Comparison of ENCODE assay signal across 8 cellular contexts in the genomic region with DNA sequence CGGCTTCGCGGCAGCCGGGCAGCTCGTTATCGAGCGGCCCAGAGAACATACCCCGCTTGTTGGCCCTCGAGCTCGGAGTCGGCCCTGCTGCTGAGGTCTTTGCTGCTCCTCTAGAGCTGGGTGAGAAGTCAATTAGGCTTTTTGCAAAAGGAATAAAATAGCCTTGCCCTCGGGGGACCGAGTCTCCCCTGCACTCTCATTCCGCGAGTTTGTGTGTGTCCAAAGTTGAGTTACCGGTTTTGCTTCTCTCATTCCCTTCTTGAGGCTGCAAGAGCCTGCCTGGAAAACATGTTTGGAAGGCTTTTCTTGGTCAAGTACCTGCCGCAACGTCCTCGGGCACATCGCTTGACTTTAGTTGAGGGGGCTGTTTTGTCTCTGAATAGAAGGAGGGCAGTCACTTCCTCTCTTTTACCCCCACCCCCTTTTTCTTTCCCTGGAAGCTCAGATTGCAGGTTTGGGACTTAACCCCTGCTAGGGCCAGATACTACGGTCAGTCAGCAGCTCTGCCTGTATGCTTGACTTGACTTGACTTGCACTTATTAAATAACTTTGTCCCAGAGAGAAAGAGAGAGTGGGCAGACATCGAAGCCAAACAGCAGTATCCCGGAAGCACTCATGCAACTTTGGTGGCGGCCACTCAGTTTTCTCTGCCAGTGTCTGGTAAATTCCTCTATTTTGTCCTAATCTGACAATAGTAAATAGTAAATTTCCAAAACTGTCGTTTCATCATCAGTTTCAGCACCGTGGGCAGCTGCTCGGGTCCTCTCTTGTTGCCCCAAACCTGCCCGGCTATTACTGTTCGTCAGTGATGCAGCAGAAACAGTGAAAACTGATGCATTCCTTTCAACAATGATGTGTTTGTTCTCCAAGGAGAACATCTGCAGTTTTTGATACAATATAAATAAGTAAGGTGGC. TPM values are rescaled to one million over a fixed set of nuclear protein-coding genes. Genes with fewer than 3 reads are reported as not detected.
DNase-seq lines count a peak whose midpoint lies in the region; ATAC-seq and TF ChIP-seq lines count a peak whose summit lies in the region.

No MANE protein-coding gene starts in this region.

- CTCF ChIA-PET in activated naive CD4-positive, alpha-beta T cell treated with anti-CD3 and anti-CD28 coated beads for 36 hours (lab: Charles Lee), result interaction anchor here (0.7 to 2.0 kb wide), 4 partner anchors 9 to 87 kb away, joined by 3 to 4 read pairs (median 4); no protein-coding TSS in a partner anchor

- H3K9me3 ChIP-seq in gastroesophageal sphincter, result no peaks in the 10 kb centered on the region
- no peaks in the 10 kb centered on the region for H3K9me3 ChIP-seq in neural progenitor cell (ENCODE audit: low read depth)

- ATAC-seq in HG02623 (IDR thresholded peaks at IDR 0.05; ENCODE audit: unreplicated experiment) (peak; percentile 6), gastroesophageal sphincter (peak; percentile 4)

- DNase-seq in activated gamma-delta T cell treated with Interleukin-2 at 50 U/mL for 16 hours, result peak; percentile 7
- no peak for DNase-seq in activated gamma-delta T cell (lab: John Stamatoyannopoulos, UW)
- DNase-seq in NCI-H1105 (lab: John Stamatoyannopoulos, UW), result peak; percentile 71
- DNase-seq in activated naive CD4-positive, alpha-beta T cell treated with anti-CD3 and anti-CD28 coated beads for 36 hours, result peak; percentile 28
- peak; percentile 64 for DNase-seq in neural progenitor cell (ENCODE audit: low spot score)
- DNase-seq in effector CD8-positive, alpha-beta T cell (lab: John Stamatoyannopoulos, UW), result no peak

- peaks cover 31% of the 10 kb centered on the region for H3F3A ChIP-seq in neural progenitor cell (ENCODE audit: low read depth)

- H3K36me3 ChIP-seq in gastroesophageal sphincter (no peaks in the 10 kb centered on the region), neural progenitor cell (no peaks in the 10 kb centered on the region)

- peak overlapping the region; percentile 96 for H3K4me2 ChIP-seq in neural progenitor cell

- H3K27me3 ChIP-seq in gastroesophageal sphincter (no peaks in the 10 kb centered on the region), neural progenitor cell (no peaks in the 10 kb centered on the region)

- H3K9me3 Mint-ChIP-seq in activated naive CD4-positive, alpha-beta T cell treated with anti-CD3 and anti-CD28 coated beads for 36 hours, result no peaks in the 10 kb centered on the region
- H3K9me3 Mint-ChIP-seq in neural progenitor cell, result no peaks in the 10 kb centered on the region

- TF ChIP-seq CTCF in gastroesophageal sphincter (IDR thresholded peaks at IDR 0.05) (no peak), neural progenitor cell (IDR thresholded peaks at IDR 0.05) (no peak)

- no peaks in the 10 kb centered on the region for H3K27me3 Mint-ChIP-seq in activated naive CD4-positive, alpha-beta T cell treated with anti-CD3 and anti-CD28 coated beads for 36 hours (ENCODE audit: low read depth)
- peaks cover 2% of the 10 kb centered on the region for H3K27me3 Mint-ChIP-seq in neural progenitor cell (ENCODE audit: insufficient read depth, low read depth)

- peaks cover 9% of the 10 kb centered on the region for H3K36me3 Mint-ChIP-seq in activated naive CD4-positive, alpha-beta T cell treated with anti-CD3 and anti-CD28 coated beads for 36 hours (ENCODE audit: low read depth)
- H3K36me3 Mint-ChIP-seq in neural progenitor cell, result peaks cover 4% of the 10 kb centered on the region

- peak overlapping the region; percentile 99 for H3K27ac Mint-ChIP-seq in activated naive CD4-positive, alpha-beta T cell treated with anti-CD3 and anti-CD28 coated beads for 36 hours
- H3K27ac Mint-ChIP-seq in neural progenitor cell, result peak overlapping the region; percentile 96

- TF ChIP-seq EP300 in gastroesophageal sphincter (IDR thresholded peaks at IDR 0.05), result no peak

- H3K27ac ChIP-seq in gastroesophageal sphincter, result peak overlapping the region; percentile 93 to 98 (median 96)
- H3K27ac ChIP-seq in neural progenitor cell, result peak overlapping the region; percentile 48

- H4K20me1 ChIP-seq in neural progenitor cell (ENCODE audit: low read depth), result peaks cover 29% of the 10 kb centered on the region

- peaks cover 48% of the 10 kb centered on the region for H3K4me1 Mint-ChIP-seq in activated naive CD4-positive, alpha-beta T cell treated with anti-CD3 and anti-CD28 coated beads for 36 hours (ENCODE audit: low read depth)
- H3K4me1 Mint-ChIP-seq in neural progenitor cell, result peaks cover 24% of the 10 kb centered on the region

- intact Hi-C loops in activated naive CD4-positive, alpha-beta T cell treated with anti-CD3 and anti-CD28 coated beads for 36 hours (cut with micrococcal nuclease), result loop anchor here (1.0 to 10.0 kb wide), 11 partner anchors 49 to 819 kb away; partner anchors contain the start of genes COMMD2, EIF2A, GYG1 and SELENOT

- H3K4me3 Mint-ChIP-seq in activated naive CD4-positive, alpha-beta T cell treated with anti-CD3 and anti-CD28 coated beads for 36 hours, result peak overlapping the region; percentile 97
- H3K4me3 Mint-ChIP-seq in neural progenitor cell, result peak overlapping the region; percentile 99

- H3K4me3 ChIP-seq in gastroesophageal sphincter (peak overlapping the region; percentile 75 to 89), neural progenitor cell (peak overlapping the region; percentile 74)

- WGBS in gastroesophageal sphincter (ENCODE audit: low coverage in 1 of 2), 2 donors, result 0% methylated on average over 4 to 17 of the region's 29 CpGs

- no peak for TF ChIP-seq POLR2A in gastroesophageal sphincter (IDR thresholded peaks at IDR 0.05)

- H2AFZ ChIP-seq in neural progenitor cell (replicated peaks), result peak overlapping the region; percentile 98

- H3K4me1 ChIP-seq in gastroesophageal sphincter, result peaks cover 8 to 55% (median 19%) of the 10 kb centered on the region in 3 donors
- peaks cover 13% of the 10 kb centered on the region for H3K4me1 ChIP-seq in neural progenitor cell

- no peak overlapping the region for H3K9ac ChIP-seq in neural progenitor cell

- peaks cover 48% of the 10 kb centered on the region for H3K79me2 ChIP-seq in neural progenitor cell (ENCODE audit: low read depth)

RNA-seq across cellular contexts. Expression of gene RNF13, which starts 0.6 kb away (rescaled TPM):
- total RNA-seq in activated naive CD4-positive, alpha-beta T cell treated with anti-CD3 and anti-CD28 coated beads for 36 hours, result 10 to 100 TPM; 22.9 to 25.5 TPM
- 100 to 1,000 TPM in 1 of 4 donors, 10 to 100 TPM in 3; 62.3 to 106 (median 91.1) TPM for total RNA-seq in gastroesophageal sphincter
- total RNA-seq in neural progenitor cell (ENCODE audit: low replicate concordance), result 23.2 and 45.2 TPM in 2 replicates

RNA-seq across cellular contexts. Expression of gene ANKUB1, which starts 21.3 kb away (rescaled TPM):
- not detected for total RNA-seq in activated naive CD4-positive, alpha-beta T cell treated with anti-CD3 and anti-CD28 coated beads for 36 hours
- total RNA-seq in gastroesophageal sphincter (not detected), neural progenitor cell (ENCODE audit: low replicate concordance) (not detected in 2 replicates)

Comparison
In these comparisons a context has a peak if more than half of its experiments do, and no peak if none do; other contexts are left out.
1. DNase-seq: peak in activated gamma-delta T cell treated with Interleukin-2 at 50 U/mL for 16 hours (single experiment), NCI-H1105 (single experiment), activated naive CD4-positive, alpha-beta T cell treated with anti-CD3 and anti-CD28 coated beads for 36 hours (single experiment) and neural progenitor cell (single experiment); none in activated gamma-delta T cell (single experiment) and effector CD8-positive, alpha-beta T cell (single experiment).